9 cellular contexts compared by ENCODE assay signal in the genomic region with DNA sequence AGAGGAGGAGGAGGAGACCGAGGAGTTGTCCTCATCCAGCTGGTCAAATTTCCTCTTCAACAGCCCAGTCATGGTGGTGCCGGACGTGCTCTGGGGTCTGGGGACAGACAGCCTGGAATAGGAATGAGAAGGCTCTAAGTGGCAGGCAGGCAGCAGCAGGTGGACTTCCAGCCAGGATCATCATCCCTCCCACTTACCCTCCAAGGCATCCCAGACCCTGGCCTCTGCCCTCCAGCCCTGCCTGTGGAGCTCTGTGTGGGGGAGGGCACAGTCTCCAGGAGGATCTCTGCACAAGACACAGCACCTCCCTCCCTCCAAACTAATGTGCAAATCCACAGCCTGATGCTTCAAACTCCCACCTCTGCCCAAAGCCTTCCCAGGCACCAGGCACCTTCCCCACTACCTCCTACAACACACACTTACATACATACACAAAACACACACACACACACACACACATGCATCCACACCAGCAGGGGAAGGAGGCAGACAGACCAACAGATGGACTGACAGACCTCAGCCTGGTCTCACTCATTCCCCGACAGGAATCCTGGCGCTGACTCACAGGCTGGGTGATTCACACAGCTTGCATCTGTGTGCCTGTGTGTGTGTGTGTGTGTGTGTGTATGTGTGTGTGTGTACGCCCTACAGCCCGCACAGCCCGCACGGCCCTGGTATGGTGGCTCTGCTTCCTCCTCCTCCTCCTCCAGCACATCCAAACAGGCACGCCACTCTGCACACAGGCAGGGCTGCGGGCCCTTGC. TPM values are rescaled to one million over a fixed set of nuclear protein-coding genes. Genes with fewer than 3 reads are reported as not detected.
DNase-seq lines count a peak whose midpoint lies in the region; ATAC-seq, FAIRE-seq and TF ChIP-seq lines count a peak whose summit lies in the region.
"Had no signal": no experiment of that assay in that cellular context is flagged by ENCODE, and none has a peak within 500 bp of the region (broad histone marks: within the 10 kb centered on the region; RNA-seq: fewer than 3 reads in every experiment).

No MANE protein-coding gene starts in this region.

- FAIRE-seq in H54 (lab: Jason Lieb, UNC) = peak; percentile 55

- peaks cover 41 to 50% (median 48%) of the 10 kb centered on the region in 11 experiments for H3K36me3 ChIP-seq in BLaER1 treated with 17β-estradiol and CSF1 and Interleukin-3, amounts not matched to agents 10 nM and 100 nM

- DNase-seq in H54 (ENCODE audit: insufficient read length, low spot score) (peak; percentile 84), SHP77 (lab: John Stamatoyannopoulos, UW) (peak; percentile 30 to 42), Right ventricle myocardium superior (peak; percentile 82), retina (peak; percentile 63), DMS153 treated with DMSO at 0.1 percent for 48 hours (lab: John Stamatoyannopoulos, UW; ENCODE audit: unreplicated experiment) (no peak)
- DNase-seq in activated naive CD4-positive, alpha-beta T cell treated with anti-CD3 and anti-CD28 coated beads, Interleukin-2, amount 50 U/mL, for 72 hours (ENCODE audit: low spot score in 2 of 2) = peak; percentile 69 to 78

- ATAC-seq in activated naive CD4-positive, alpha-beta T cell treated with anti-CD3 and anti-CD28 coated beads, Interleukin-2, amount 50 U/mL, for 72 hours = peak; percentile 68 to 69
- ATAC-seq in Right ventricle myocardium superior (ENCODE audit: poor library complexity) = peak; percentile 41
- ATAC-seq in GM19452 (IDR thresholded peaks at IDR 0.05; ENCODE audit: unreplicated experiment) = no peak

- peak overlapping the region; percentile 96 to 98 for H3K27ac Mint-ChIP-seq in activated naive CD4-positive, alpha-beta T cell treated with anti-CD3 and anti-CD28 coated beads, Interleukin-2, amount 50 U/mL, for 72 hours

- H3K9me3 Mint-ChIP-seq in activated naive CD4-positive, alpha-beta T cell treated with anti-CD3 and anti-CD28 coated beads, Interleukin-2, amount 50 U/mL, for 72 hours = no peaks in the 10 kb centered on the region

- intact Hi-C loops in Right ventricle myocardium superior (cut with DNase I) = no loop called here

- peak overlapping the region; percentile 31 to 98 (median 56); a peak in 19 of 20 replicates for H3K4me3 ChIP-seq in BLaER1 treated with 17β-estradiol and CSF1 and Interleukin-3, amounts not matched to agents 10 nM and 100 nM
- H3K4me3 ChIP-seq: SK-N-MC had no signal

- peak overlapping the region; percentile 97 to 100 (median 99) for H3K4me2 ChIP-seq in BLaER1 treated with 17β-estradiol and CSF1 and Interleukin-3, amounts not matched to agents 10 nM and 100 nM

- peak overlapping the region; percentile 84 to 100 (median 96) for H3K27ac ChIP-seq in BLaER1 treated with 17β-estradiol and CSF1 and Interleukin-3, amounts not matched to agents 10 nM and 100 nM

- no peaks in the 10 kb centered on the region for H3K9me3 ChIP-seq in BLaER1 treated with 17β-estradiol and CSF1 and Interleukin-3, amounts not matched to agents 10 nM and 100 nM (replicated peaks in 1 of 11)

- H3K4me1 ChIP-seq in BLaER1 treated with 17β-estradiol and CSF1 and Interleukin-3, amounts not matched to agents 10 nM and 100 nM = peaks cover 96 to 100% (median 100%) of the 10 kb centered on the region in 10 experiments

- 0 out of 2 replicates have a peak, but pooled peaks have one; percentile 17 for TF ChIP-seq POLR2A in H54 (IDR thresholded peaks at IDR 0.05; ENCODE audit: low read depth, low read length)

- H3K27me3 ChIP-seq in BLaER1 treated with 17β-estradiol and CSF1 and Interleukin-3, amounts not matched to agents 10 nM and 100 nM = no peaks in the 10 kb centered on the region

- peaks cover 83 to 84% of the 10 kb centered on the region in 2 donors for H3K36me3 Mint-ChIP-seq in activated naive CD4-positive, alpha-beta T cell treated with anti-CD3 and anti-CD28 coated beads, Interleukin-2, amount 50 U/mL, for 72 hours

- H4K20me1 ChIP-seq in BLaER1 treated with 17β-estradiol and CSF1 and Interleukin-3, amounts not matched to agents 10 nM and 100 nM = peaks cover 42 to 100% (median 72%) of the 10 kb centered on the region in 11 experiments

- peak overlapping the region; percentile 76 to 99 (median 96); a peak in 21 of 22 replicates for H3K9ac ChIP-seq in BLaER1 treated with 17β-estradiol and CSF1 and Interleukin-3, amounts not matched to agents 10 nM and 100 nM

RNA-seq across cellular contexts. Expression of gene CSRNP1, which starts 6.6 kb away (rescaled TPM):
- 10 to 100 TPM; 72.9 to 87.1 TPM for total RNA-seq in activated naive CD4-positive, alpha-beta T cell treated with anti-CD3 and anti-CD28 coated beads, Interleukin-2, amount 50 U/mL, for 72 hours
- 11.4 TPM for total RNA-seq in Right ventricle myocardium superior

RNA-seq across cellular contexts. Expression of gene TTC21A, which starts 39.3 kb away (rescaled TPM):
- total RNA-seq in activated naive CD4-positive, alpha-beta T cell treated with anti-CD3 and anti-CD28 coated beads, Interleukin-2, amount 50 U/mL, for 72 hours = 1 to 10 TPM; 1.6 to 2.5 TPM
- total RNA-seq in Right ventricle myocardium superior = 2.0 TPM

RNA-seq across cellular contexts. Expression of gene GORASP1, which starts 39.4 kb away (rescaled TPM):
- total RNA-seq in activated naive CD4-positive, alpha-beta T cell treated with anti-CD3 and anti-CD28 coated beads, Interleukin-2, amount 50 U/mL, for 72 hours = 10 to 100 TPM; 19.0 to 22.7 TPM
- total RNA-seq in Right ventricle myocardium superior = 48.4 TPM

RNA-seq across cellular contexts. Expression of gene XIRP1, which starts 45.6 kb away (rescaled TPM):
- total RNA-seq in activated naive CD4-positive, alpha-beta T cell treated with anti-CD3 and anti-CD28 coated beads, Interleukin-2, amount 50 U/mL, for 72 hours = 1 to 10 TPM in 1 of 2 donors, under 1 TPM in 1; 0.14 to 4.1 TPM
- total RNA-seq in Right ventricle myocardium superior = 249 TPM
